ENCODE assay signal across 16 cellular contexts in genomic region chr12:87814625-87815024, GRCh38.
"Had no signal": no experiment of that assay in that cellular context is flagged by ENCODE, and none has a peak within 500 bp of the region (broad histone marks: within the 10 kb centered on the region; RNA-seq: fewer than 3 reads in every experiment).

No MANE protein-coding gene starts in this region.

- H3K27ac ChIP-seq: left lung, right atrium auricular region, skin epidermis, upper lobe of left lung had no signal

- DNase-seq: activated CD4-positive, alpha-beta T cell treated with anti-CD3 and anti-CD28 coated beads for 48 hours; activated CD8-positive, alpha-beta memory T cell treated with anti-CD3 and anti-CD28 coated beads, Interleukin-2, amount 50 U/mL, for 4 hours; activated CD8-positive, alpha-beta T cell treated with anti-CD3 and anti-CD28 coated beads for 36 hours; activated effector memory CD4-positive, alpha-beta T cell treated with anti-CD3 and anti-CD28 coated beads, Interleukin-2, amount 50 U/mL, for 16 hours; activated T-cell treated with anti-CD3 and anti-CD28 coated beads, Interleukin-2, amount 50 U/mL, for 48 hours; amniotic stem cell; cerebellar nuclear complex; effector memory CD4-positive, alpha-beta T cell; left lung; T-helper 2 cell; upper lobe of left lung had no signal

- ATAC-seq: activated CD8-positive, alpha-beta T cell treated with anti-CD3 and anti-CD28 coated beads for 36 hours; activated naive CD4-positive, alpha-beta T cell treated with anti-CD3 and anti-CD28 coated beads, Interleukin-2, amount 50 U/mL, for 72 hours; left lung; natural killer cell treated with Interleukin-12 subunit alpha and Interleukin-12 subunit beta and Interleukin-15 and Interleukin-18, amount 100 ng/mL, for 72 hours; WTC11 had no signal

- H3K4me3 ChIP-seq: left lung, right atrium auricular region, skin epidermis, upper lobe of left lung had no signal

- H3K4me1 ChIP-seq: left lung, right atrium auricular region, upper lobe of left lung had no signal

- H3K36me3 ChIP-seq: left lung, right atrium auricular region, upper lobe of left lung had no signal

- H3K27me3 ChIP-seq: left lung, right atrium auricular region, upper lobe of left lung had no signal

- H3K9me3 ChIP-seq: left lung, right atrium auricular region, upper lobe of left lung had no signal
